Comparison of ENCODE assay signal across 1 cellular context in the genomic region with DNA sequence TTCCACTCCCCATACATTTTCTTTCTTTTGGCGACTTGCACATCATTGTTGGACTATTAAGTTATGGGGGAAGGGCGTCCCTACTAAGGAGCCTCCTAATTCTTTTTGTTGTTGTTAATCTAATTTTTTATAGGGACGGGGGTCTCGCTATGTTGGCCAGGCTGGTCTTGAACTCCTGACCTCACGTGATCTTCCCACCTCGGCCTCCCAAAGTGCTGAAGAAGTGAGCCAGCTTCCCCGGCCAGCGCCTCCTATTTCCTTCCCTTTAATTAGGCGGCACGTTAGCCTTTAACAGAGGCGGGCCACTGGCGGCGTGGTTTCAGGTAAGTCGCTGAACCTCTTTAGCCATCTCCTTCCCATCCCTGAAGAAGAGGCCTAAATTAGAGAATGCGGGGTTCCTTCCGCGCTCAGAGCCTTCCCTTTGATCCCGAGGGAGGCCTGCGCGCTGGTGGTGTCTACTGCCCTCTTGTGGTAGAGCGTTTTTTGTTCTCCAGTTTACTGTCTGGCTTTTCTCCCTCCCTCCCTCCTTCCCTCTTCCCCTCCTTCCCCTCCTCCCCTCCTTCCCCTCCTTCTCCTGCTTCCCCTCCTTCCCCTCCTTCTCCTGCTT.
TF ChIP-seq lines count a peak whose summit lies in the region.

No MANE protein-coding gene starts in this region.

TF ChIP-seq in A549, 52 proteins besides CTCF, POLR2A, EP300 and RAD21:
- TF ChIP-seq CBX2 (IDR thresholded peaks at IDR 0.05; ENCODE audit: borderline replicate concordance, low read depth) (no peak), BHLHE40 (IDR thresholded peaks at IDR 0.05; ENCODE audit: low read depth, low read length) (no peak), NR3C1 (IDR thresholded peaks at IDR 0.05) (no peak), SMC3 (IDR thresholded peaks at IDR 0.05) (peak; percentile 76)
